20 cellular contexts compared by ENCODE assay signal in the genomic region with DNA sequence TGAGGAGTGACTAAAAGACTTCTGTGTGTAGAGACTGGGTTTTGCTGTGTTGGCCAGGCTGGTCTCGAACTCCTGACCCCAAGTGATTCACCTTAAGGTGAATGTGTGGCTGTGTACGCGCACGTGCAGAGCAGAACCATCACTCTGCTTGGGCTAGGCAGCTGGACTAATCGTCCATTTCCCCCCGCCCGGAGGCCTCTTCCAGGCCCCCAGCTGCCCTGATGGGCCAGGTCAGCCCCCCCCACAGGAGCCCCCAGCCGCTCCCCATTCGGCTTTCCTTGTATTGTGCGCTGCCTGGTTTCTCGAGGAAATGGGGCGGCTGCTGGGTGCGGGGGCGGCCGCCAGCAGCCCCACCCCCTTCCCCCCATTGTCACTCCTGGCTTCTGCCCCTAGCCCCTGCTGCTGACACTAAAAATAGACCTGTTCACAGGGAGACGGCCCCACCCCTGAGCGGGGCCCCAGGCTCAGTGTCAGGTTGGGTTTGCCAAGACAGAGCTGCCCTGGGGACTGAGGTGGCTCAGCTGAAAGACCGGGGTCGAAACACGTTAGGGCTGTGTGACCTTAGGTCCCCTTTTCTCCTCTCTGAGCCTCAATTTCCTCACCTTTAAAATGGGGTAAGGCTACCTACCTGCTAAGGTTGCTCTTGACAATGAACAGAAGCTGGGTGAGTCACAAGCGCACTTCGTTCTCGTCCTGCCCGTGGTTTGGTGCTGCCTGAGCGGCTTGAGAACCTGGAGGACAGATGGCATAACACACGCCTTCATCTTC. TPM values are rescaled to one million over a fixed set of nuclear protein-coding genes. Genes with fewer than 3 reads are reported as not detected.
A peak's percentile ranks its signal among the peaks of the same experiment; 100 is the strongest.
DNase-seq lines count a peak whose midpoint lies in the region; ATAC-seq and TF ChIP-seq lines count a peak whose summit lies in the region.
"Had no signal": no experiment of that assay in that cellular context is flagged by ENCODE, and none has a peak within 500 bp of the region (broad histone marks: within the 10 kb centered on the region; RNA-seq: fewer than 3 reads in every experiment).

No MANE protein-coding gene starts in this region.

- 20 to 28% methylated on average over 20 to 26 of the region's 26 CpGs for WGBS in heart right ventricle, 2 donors
- 21 to 27% (median 27%) methylated on average over 26 of the region's 26 CpGs for WGBS in psoas muscle, 3 donors

- H3K27me3 ChIP-seq in HUES48 (ENCODE audit: control insufficient read depth, insufficient read depth, low read length) (peaks cover 5% of the 10 kb centered on the region; the same call in 1 of the 2 replicates), WERI-Rb-1 (ENCODE audit: insufficient read depth, low read depth, severe bottlenecking) (no peaks in the 10 kb centered on the region), heart right ventricle (peaks cover 0 to 32% (median 0%) of the 10 kb centered on the region in 7 donors), psoas muscle (ENCODE audit: insufficient read depth in 3 of 3, low read length in 2 of 3) (peaks cover 0 to 15% (median 2%) of the 10 kb centered on the region in 3 donors)
- H3K27me3 ChIP-seq: brain microvascular endothelial cell had no signal

- peak; percentile 62 for DNase-seq in WERI-Rb-1
- peak; percentile 67 to 74 for DNase-seq in heart right ventricle
- peak in 1 of 2 donors; percentile 61 for DNase-seq in psoas muscle
- DNase-seq in DMS114 treated with DMSO at 0.1 percent for 48 hours (lab: John Stamatoyannopoulos, UW; ENCODE audit: unreplicated experiment) = no peak
- DNase-seq in OCI-M1 (lab: John Stamatoyannopoulos, UW) = no peak
- DNase-seq: activated naive CD8-positive, alpha-beta T cell treated with anti-CD3 and anti-CD28 coated beads, Interleukin-2, amount 50 U/mL, for 24 hours; brain microvascular endothelial cell; cortex of kidney; Kasumi-1; midbrain; NCI-H1105 treated with DMSO at 0.1 percent for 48 hours; NCI-H748 treated with DMSO at 0.1 percent for 48 hours; stimulated activated naive B cell treated with anti-CD40 and anti-IgM and Interleukin-4, amounts not matched to agents 10 μg/mL and 1 μg/mL and 100 μg/mL, for 72 hours had no signal

- H3K9me3 ChIP-seq in HUES48 (ENCODE audit: control insufficient read depth, insufficient read depth, low read length) = no peaks in the 10 kb centered on the region
- no peaks in the 10 kb centered on the region for H3K9me3 ChIP-seq in WERI-Rb-1 (ENCODE audit: severe bottlenecking)
- no peaks in the 10 kb centered on the region for H3K9me3 ChIP-seq in heart right ventricle
- H3K9me3 ChIP-seq in psoas muscle = no peaks in the 10 kb centered on the region
- H3K9me3 ChIP-seq: Caco-2, tibial nerve had no signal

- no peak overlapping the region for H3K9ac ChIP-seq in HUES48 (ENCODE audit: low read depth, low read length)

- intact Hi-C loops in heart right ventricle (cut with DNase I) (loop anchor here in 2 of 10 donors (5.0 kb wide), 2 partner anchors 34 to 169 kb away; no protein-coding TSS in a partner anchor), psoas muscle (cut with DNase I) (no loop called here)

- no peak overlapping the region for H3K4me3 ChIP-seq in HUES48 (ENCODE audit: low read depth, low read length)
- H3K4me3 ChIP-seq in WERI-Rb-1 (ENCODE audit: low read depth, low read length) = peak overlapping the region; percentile 20; the same call in 1 of the 2 replicates
- H3K4me3 ChIP-seq in heart right ventricle = peak overlapping the region in 2 of 10 donors; percentile 5 to 25
- H3K4me3 ChIP-seq in psoas muscle = no peak overlapping the region
- H3K4me3 ChIP-seq: tibial nerve had no signal

- peak overlapping the region; percentile 41 for H3K27ac ChIP-seq in HUES48 (ENCODE audit: low read depth, low read length)
- H3K27ac ChIP-seq in WERI-Rb-1 = peak overlapping the region; percentile 51
- H3K27ac ChIP-seq in heart right ventricle = peak overlapping the region; percentile 56 to 92 (median 78)
- peak overlapping the region; percentile 60 for H3K27ac ChIP-seq in psoas muscle
- H3K27ac ChIP-seq: brain microvascular endothelial cell, tibial nerve had no signal

- no peaks in the 10 kb centered on the region for H3K36me3 ChIP-seq in HUES48 (ENCODE audit: control insufficient read depth, insufficient read depth, low read length)
- no peaks in the 10 kb centered on the region for H3K36me3 ChIP-seq in WERI-Rb-1
- no peaks in the 10 kb centered on the region for H3K36me3 ChIP-seq in heart right ventricle
- H3K36me3 ChIP-seq in psoas muscle (ENCODE audit: insufficient read depth in 1 of 2, low read depth in 1 of 2) = no peaks in the 10 kb centered on the region
- H3K36me3 ChIP-seq: brain microvascular endothelial cell, tibial nerve had no signal

- peak; percentile 75 to 88 (median 84) for ATAC-seq in heart right ventricle
- peak; percentile 53 to 67 (median 60) for ATAC-seq in psoas muscle
- ATAC-seq in GM18870 (IDR thresholded peaks at IDR 0.05; ENCODE audit: unreplicated experiment) = no peak
- ATAC-seq: activated naive CD8-positive, alpha-beta T cell treated with anti-CD3 and anti-CD28 coated beads, Interleukin-2, amount 50 U/mL, for 24 hours; Panc1; stimulated activated naive B cell treated with anti-CD40 and anti-IgM and Interleukin-4, amounts not matched to agents 10 μg/mL and 1 μg/mL and 100 μg/mL, for 72 hours had no signal

- peaks cover 19% of the 10 kb centered on the region for H3K4me1 ChIP-seq in HUES48 (ENCODE audit: control insufficient read depth, insufficient read depth, low read length)
- H3K4me1 ChIP-seq in heart right ventricle = peaks cover 28 to 74% (median 48%) of the 10 kb centered on the region in 9 donors
- H3K4me1 ChIP-seq in psoas muscle = peaks cover 6% of the 10 kb centered on the region

- no peak for TF ChIP-seq CTCF in WERI-Rb-1 (IDR thresholded peaks at IDR 0.05; ENCODE audit: low read depth, low read length)
- no peak for TF ChIP-seq CTCF in heart right ventricle (IDR thresholded peaks at IDR 0.05)
- TF ChIP-seq CTCF in psoas muscle (IDR thresholded peaks at IDR 0.05) = no peak

RNA-seq across cellular contexts. Expression of gene CSNK2A1, which starts 24.7 kb away (rescaled TPM):
- total RNA-seq in heart right ventricle (100 to 1,000 TPM; 111 to 137 (median 129) TPM), psoas muscle (100 to 1,000 TPM; 118 to 180 (median 140) TPM)
- polyA plus RNA-seq in heart right ventricle (10 to 100 TPM; 21.4 to 38.2 TPM), psoas muscle (100 to 1,000 TPM in 1 of 3 donors, 10 to 100 TPM in 2; 43.9 to 122 (median 87.9) TPM)

RNA-seq across cellular contexts. Expression of gene TCF15, which starts 41.8 kb away (rescaled TPM):
- 10 to 100 TPM in 3 of 10 donors, 1 to 10 TPM in 7; 4.6 to 20.5 (median 7.9) TPM for total RNA-seq in heart right ventricle
- 10 to 100 TPM; 12.8 to 41.0 TPM for polyA plus RNA-seq in heart right ventricle
- 10 to 100 TPM in 1 of 4 donors, 1 to 10 TPM in 3; 5.1 to 10.6 (median 6.7) TPM for total RNA-seq in psoas muscle
- 1 to 10 TPM; 3.0 to 4.7 (median 3.2) TPM for polyA plus RNA-seq in psoas muscle
- total RNA-seq: activated T-helper 2 cell treated with anti-CD3 and anti-CD28 coated beads, Interferon-gamma antibody, Interleukin-2, Interleukin-4, amounts not matched to agents 10 μg/mL and 5 μg/mL and 100 μg/mL, durations not matched to agents 14 hours and 24 hours and 36 hours; Caco-2; fibroblast of villous mesenchyme had no signal

Comparison
In these comparisons a context has a peak if more than half of its experiments do, and no peak if none do; other contexts are left out.
1. DNase-seq: peak in WERI-Rb-1 (single experiment) and heart right ventricle (2 of 2); none in DMS114 treated with DMSO at 0.1 percent for 48 hours (single experiment) and OCI-M1 (single experiment).
2. Peak in every context shown above with its lines, with median percentiles within 50 percentile points of each other: H3K27ac ChIP-seq.